ENCODE assay signal across 1 cellular context in genomic region chr3:10437272-10437994, GRCh38.
TF ChIP-seq lines count a peak whose summit lies in the region.

No MANE protein-coding gene starts in this region.

TF ChIP-seq in GM12878, 131 proteins besides CTCF, POLR2A, EP300 and RAD21 (continued from another document):
- TF ChIP-seq BCL3 (IDR thresholded peaks at IDR 0.05; ENCODE audit: borderline replicate concordance, insufficient read depth, low read depth, low read length, poor library complexity, severe bottlenecking) (peak; percentile 26), MTA3 (IDR thresholded peaks at IDR 0.05; ENCODE audit: borderline replicate concordance, low read length) (0 out of 2 replicates have a peak, but pooled peaks have one; percentile 36), POLR2AphosphoS2 (IDR thresholded peaks at IDR 0.05; ENCODE audit: low read depth, low read length) (no peak), CREM (IDR thresholded peaks at IDR 0.05; ENCODE audit: low read depth) (peak; percentile 26; the same call in 1 of the 2 replicates), MEF2A (IDR thresholded peaks at IDR 0.05; ENCODE audit: insufficient read depth, low read depth, low read length) (0 out of 2 replicates have a peak, but pooled peaks have one; percentile 44), EGR1 (IDR thresholded peaks at IDR 0.05; ENCODE audit: borderline replicate concordance in 1 of 2, low read depth in 2 of 2, low read length in 2 of 2) (peak in 1 of 2 experiments; percentile 83; a peak in 2 of 3 replicates), ETV6 (conservative IDR thresholded peaks at IDR 0.05 in 1 of 2, IDR thresholded peaks at IDR 0.05 in 1 of 2; ENCODE audit: borderline replicate concordance in 1 of 2, low read depth in 1 of 2) (peak in 1 of 2 experiments; percentile 73; a peak in 2 of 4 replicates), CREB1 (IDR thresholded peaks at IDR 0.05; ENCODE audit: low read depth) (peak; percentile 49; the same call in 1 of the 2 replicates), GABPA (IDR thresholded peaks at IDR 0.05; ENCODE audit: low read depth) (0 out of 2 replicates have a peak, but pooled peaks have one; percentile 22)
TF ChIP-seq in GM12878: peak in this region for 18.
